15 cellular contexts compared by ENCODE assay signal in genomic region chr11:108368134-108368533, GRCh38.
"Had no signal": no experiment of that assay in that cellular context is flagged by ENCODE, and none has a peak within 500 bp of the region (broad histone marks: within the 10 kb centered on the region; RNA-seq: fewer than 3 reads in every experiment).

No MANE protein-coding gene starts in this region.

- H3K4me2 ChIP-seq: hepatocyte had no signal

- H3K4me3 ChIP-seq: dorsolateral prefrontal cortex, esophagus muscularis mucosa, gastroesophageal sphincter, hepatocyte, spleen had no signal

- ATAC-seq: gastroesophageal sphincter; stimulated activated memory B cell treated with anti-CD40 and anti-IgM and Interleukin-4, amounts not matched to agents 10 μg/mL and 1 μg/mL and 100 μg/mL, for 72 hours had no signal

- H3K9ac ChIP-seq: parathyroid adenoma had no signal

- H3K27me3 ChIP-seq: brain microvascular endothelial cell, dorsolateral prefrontal cortex, esophagus muscularis mucosa, gastroesophageal sphincter, hepatocyte, spleen had no signal

- DNase-seq: activated B cell treated with CpG ODN at 0.5 μM for 24 hours; activated CD4-positive, alpha-beta T cell treated with anti-CD3 and anti-CD28 coated beads, Interleukin-2, amount 10 ng/mL, durations not matched to agents 24 days and 14 days; activated CD8-positive, alpha-beta memory T cell treated with anti-CD3 and anti-CD28 coated beads for 24 hours; activated naive CD4-positive, alpha-beta T cell treated with anti-CD3 and anti-CD28 coated beads, Interleukin-2, amount 10 ng/mL, durations not matched to agents 7 days and 5 days; brain microvascular endothelial cell; dorsolateral prefrontal cortex; kidney glomerular epithelial cell; spleen; stimulated activated CD4-positive, alpha-beta T cell treated with anti-CD3 and anti-CD28 coated beads, Interleukin-1b, Interleukin-23, amount 100 ng/mL, for 48 hours; trophoblast cell had no signal

- H3K4me1 ChIP-seq: esophagus muscularis mucosa, gastroesophageal sphincter, parathyroid adenoma, spleen had no signal

- H3K27ac ChIP-seq: brain microvascular endothelial cell, esophagus muscularis mucosa, gastroesophageal sphincter, hepatocyte, parathyroid adenoma, spleen had no signal

- H3K79me2 ChIP-seq: hepatocyte, parathyroid adenoma had no signal
